37 cellular contexts compared by ENCODE assay signal in genomic region chr11:31770011-31770410, GRCh38. TPM values are rescaled to one million over a fixed set of nuclear protein-coding genes. Genes with fewer than 3 reads are reported as not detected.
"Had no signal": no experiment of that assay in that cellular context is flagged by ENCODE, and none has a peak within 500 bp of the region (broad histone marks: within the 10 kb centered on the region; RNA-seq: fewer than 3 reads in every experiment).

No MANE protein-coding gene starts in this region.

- H3K4me3 ChIP-seq: adrenal gland, body of pancreas, breast epithelium, cardiac muscle cell, esophagus muscularis mucosa, gastrocnemius medialis, heart left ventricle had no signal

- H3K9me3 ChIP-seq: body of pancreas, breast epithelium, esophagus muscularis mucosa, gastrocnemius medialis, heart left ventricle had no signal

- ATAC-seq: activated CD4-positive, alpha-beta T cell treated with anti-CD3 and anti-CD28 coated beads for 36 hours; activated CD8-positive, alpha-beta memory T cell treated with anti-CD3 and anti-CD28 coated beads, Interleukin-2, amount 10 ng/mL, durations not matched to agents 7 days and 5 days; activated CD8-positive, alpha-beta T cell treated with anti-CD3 and anti-CD28 coated beads, Interleukin-2, amount 10 ng/mL, durations not matched to agents 7 days and 5 days; activated naive CD8-positive, alpha-beta T cell treated with anti-CD3 and anti-CD28 coated beads, Interleukin-2, amount 50 U/mL, for 24 hours; body of pancreas; effector memory CD8-positive, alpha-beta T cell; foreskin keratinocyte; gastrocnemius medialis; heart left ventricle had no signal

- H3K4me1 ChIP-seq: adrenal gland, body of pancreas, breast epithelium, esophagus muscularis mucosa, foreskin keratinocyte, heart left ventricle had no signal

- DNase-seq: activated CD4-positive, alpha-beta memory T cell treated with anti-CD3 and anti-CD28 coated beads for 36 hours; activated CD4-positive, alpha-beta T cell treated with anti-CD3 and anti-CD28 coated beads for 36 hours; activated CD4-positive, alpha-beta T cell treated with anti-CD3 and anti-CD28 coated beads, Interleukin-2, amount 10 ng/mL, durations not matched to agents 24 days and 14 days; activated CD4-positive, CD25-positive, alpha-beta regulatory T cell; activated CD4-positive, CD25-positive, alpha-beta regulatory T cell treated with anti-CD3 and anti-CD28 coated beads, Interleukin-2, amount 50 U/mL, for 72 hours; activated CD8-positive, alpha-beta memory T cell treated with anti-CD3 and anti-CD28 coated beads, Interleukin-2, amount 10 ng/mL, durations not matched to agents 7 days and 5 days; activated CD8-positive, alpha-beta memory T cell treated with anti-CD3 and anti-CD28 coated beads, Interleukin-2, amount 50 U/mL, for 4 hours; activated CD8-positive, alpha-beta T cell treated with anti-CD3 and anti-CD28 coated beads, Interleukin-2, amount 10 ng/mL, durations not matched to agents 7 days and 5 days; activated effector memory CD4-positive, alpha-beta T cell treated with anti-CD3 and anti-CD28 coated beads, Interleukin-2, amount 50 U/mL, for 16 hours; activated naive CD4-positive, alpha-beta T cell treated with anti-CD3 and anti-CD28 coated beads for 36 hours; activated naive CD8-positive, alpha-beta T cell treated with anti-CD3 and anti-CD28 coated beads for 36 hours; activated naive CD8-positive, alpha-beta T cell treated with anti-CD3 and anti-CD28 coated beads, Interleukin-2, amount 50 U/mL, for 24 hours; activated T-cell treated with anti-CD3 and anti-CD28 coated beads, Interleukin-2, amount 50 U/mL, for 1 hour; activated T-cell treated with anti-CD3 and anti-CD28 coated beads, Interleukin-2, amount 50 U/mL, for 48 hours; adrenal gland; amygdala; aorta; body of pancreas; cortex of kidney; dermis blood vessel endothelial cell; effector CD4-positive, alpha-beta T cell; effector memory CD8-positive, alpha-beta T cell; erythroblast; foreskin keratinocyte; gastrocnemius medialis; glutamatergic neuron; heart left ventricle; T-helper 2 cell had no signal

- H3K27ac Mint-ChIP-seq: activated CD4-positive, alpha-beta memory T cell treated with anti-CD3 and anti-CD28 coated beads for 36 hours; activated CD4-positive, alpha-beta T cell treated with anti-CD3 and anti-CD28 coated beads for 36 hours; activated CD4-positive, alpha-beta T cell treated with anti-CD3 and anti-CD28 coated beads, Interleukin-2, amount 10 ng/mL, durations not matched to agents 24 days and 14 days; activated CD8-positive, alpha-beta memory T cell treated with anti-CD3 and anti-CD28 coated beads, Interleukin-2, amount 10 ng/mL, durations not matched to agents 7 days and 5 days; activated CD8-positive, alpha-beta T cell treated with anti-CD3 and anti-CD28 coated beads, Interleukin-2, amount 10 ng/mL, durations not matched to agents 7 days and 5 days; activated naive CD4-positive, alpha-beta T cell treated with anti-CD3 and anti-CD28 coated beads for 36 hours; activated naive CD4-positive, alpha-beta T cell treated with anti-CD3 and anti-CD28 coated beads, Interleukin-2, amount 50 U/mL, for 24 hours; activated naive CD8-positive, alpha-beta T cell treated with anti-CD3 and anti-CD28 coated beads for 36 hours; activated naive CD8-positive, alpha-beta T cell treated with anti-CD3 and anti-CD28 coated beads, Interleukin-2, amount 50 U/mL, for 24 hours; activated T-helper 1 cell treated with anti-CD3 and anti-CD28 coated beads, Interleukin-12 subunit alpha, Interleukin-12 subunit beta, Interleukin-2, Interleukin-4 antibody, amounts not matched to agents 30 ng/mL and 10 ng/mL and 1 ng/mL, durations not matched to agents 14 hours and 24 hours and 36 hours; activated T-helper 2 cell treated with anti-CD3 and anti-CD28 coated beads, Interferon-gamma antibody, Interleukin-2, Interleukin-4, amounts not matched to agents 10 μg/mL and 5 μg/mL and 100 μg/mL, durations not matched to agents 14 hours and 24 hours and 36 hours; effector memory CD8-positive, alpha-beta T cell had no signal

- H3K27me3 Mint-ChIP-seq: activated CD4-positive, alpha-beta memory T cell treated with anti-CD3 and anti-CD28 coated beads for 36 hours; activated CD4-positive, alpha-beta T cell treated with anti-CD3 and anti-CD28 coated beads for 36 hours; activated CD4-positive, alpha-beta T cell treated with anti-CD3 and anti-CD28 coated beads, Interleukin-2, amount 10 ng/mL, durations not matched to agents 24 days and 14 days; activated CD8-positive, alpha-beta memory T cell treated with anti-CD3 and anti-CD28 coated beads, Interleukin-2, amount 10 ng/mL, durations not matched to agents 7 days and 5 days; activated naive CD4-positive, alpha-beta T cell treated with anti-CD3 and anti-CD28 coated beads, Interleukin-2, amount 50 U/mL, for 24 hours; activated naive CD8-positive, alpha-beta T cell treated with anti-CD3 and anti-CD28 coated beads for 36 hours; activated naive CD8-positive, alpha-beta T cell treated with anti-CD3 and anti-CD28 coated beads, Interleukin-2, amount 50 U/mL, for 24 hours; central memory CD8-positive, alpha-beta T cell; effector memory CD8-positive, alpha-beta T cell had no signal

- H3K9me3 Mint-ChIP-seq: activated CD4-positive, alpha-beta memory T cell treated with anti-CD3 and anti-CD28 coated beads for 36 hours; activated CD4-positive, alpha-beta T cell treated with anti-CD3 and anti-CD28 coated beads, Interleukin-2, amount 10 ng/mL, durations not matched to agents 24 days and 14 days; activated naive CD4-positive, alpha-beta T cell treated with anti-CD3 and anti-CD28 coated beads for 36 hours; activated naive CD4-positive, alpha-beta T cell treated with anti-CD3 and anti-CD28 coated beads, Interleukin-2, amount 50 U/mL, for 24 hours; activated naive CD8-positive, alpha-beta T cell treated with anti-CD3 and anti-CD28 coated beads for 36 hours; activated naive CD8-positive, alpha-beta T cell treated with anti-CD3 and anti-CD28 coated beads, Interleukin-2, amount 50 U/mL, for 24 hours; activated T-helper 1 cell treated with anti-CD3 and anti-CD28 coated beads, Interleukin-12 subunit alpha, Interleukin-12 subunit beta, Interleukin-2, Interleukin-4 antibody, amounts not matched to agents 30 ng/mL and 10 ng/mL and 1 ng/mL, durations not matched to agents 14 hours and 24 hours and 36 hours; activated T-helper 2 cell treated with anti-CD3 and anti-CD28 coated beads, Interferon-gamma antibody, Interleukin-2, Interleukin-4, amounts not matched to agents 10 μg/mL and 5 μg/mL and 100 μg/mL, durations not matched to agents 14 hours and 24 hours and 36 hours; central memory CD8-positive, alpha-beta T cell; effector memory CD8-positive, alpha-beta T cell had no signal

- H3K4me1 Mint-ChIP-seq: activated CD4-positive, alpha-beta T cell treated with anti-CD3 and anti-CD28 coated beads for 36 hours; activated CD4-positive, alpha-beta T cell treated with anti-CD3 and anti-CD28 coated beads, Interleukin-2, amount 10 ng/mL, durations not matched to agents 24 days and 14 days; activated CD8-positive, alpha-beta memory T cell treated with anti-CD3 and anti-CD28 coated beads, Interleukin-2, amount 10 ng/mL, durations not matched to agents 7 days and 5 days; activated naive CD4-positive, alpha-beta T cell treated with anti-CD3 and anti-CD28 coated beads, Interleukin-2, amount 50 U/mL, for 24 hours; activated naive CD8-positive, alpha-beta T cell treated with anti-CD3 and anti-CD28 coated beads for 36 hours; activated naive CD8-positive, alpha-beta T cell treated with anti-CD3 and anti-CD28 coated beads, Interleukin-2, amount 50 U/mL, for 24 hours; central memory CD8-positive, alpha-beta T cell had no signal

- H3K27ac ChIP-seq: adrenal gland, body of pancreas, breast epithelium, cardiac muscle cell, esophagus muscularis mucosa, foreskin keratinocyte, gastrocnemius medialis, heart left ventricle had no signal

- H3K27me3 ChIP-seq: adrenal gland, body of pancreas, breast epithelium, esophagus muscularis mucosa, foreskin keratinocyte, gastrocnemius medialis had no signal

- H3K4me3 Mint-ChIP-seq: activated CD4-positive, alpha-beta memory T cell treated with anti-CD3 and anti-CD28 coated beads for 36 hours; activated CD4-positive, alpha-beta T cell treated with anti-CD3 and anti-CD28 coated beads for 36 hours; activated CD4-positive, alpha-beta T cell treated with anti-CD3 and anti-CD28 coated beads, Interleukin-2, amount 10 ng/mL, durations not matched to agents 24 days and 14 days; activated CD8-positive, alpha-beta memory T cell treated with anti-CD3 and anti-CD28 coated beads, Interleukin-2, amount 10 ng/mL, durations not matched to agents 7 days and 5 days; activated CD8-positive, alpha-beta T cell treated with anti-CD3 and anti-CD28 coated beads, Interleukin-2, amount 10 ng/mL, durations not matched to agents 7 days and 5 days; activated naive CD4-positive, alpha-beta T cell treated with anti-CD3 and anti-CD28 coated beads for 36 hours; activated naive CD4-positive, alpha-beta T cell treated with anti-CD3 and anti-CD28 coated beads, Interleukin-2, amount 50 U/mL, for 24 hours; activated naive CD8-positive, alpha-beta T cell treated with anti-CD3 and anti-CD28 coated beads for 36 hours; activated naive CD8-positive, alpha-beta T cell treated with anti-CD3 and anti-CD28 coated beads, Interleukin-2, amount 50 U/mL, for 24 hours; activated T-helper 1 cell treated with anti-CD3 and anti-CD28 coated beads, Interleukin-12 subunit alpha, Interleukin-12 subunit beta, Interleukin-2, Interleukin-4 antibody, amounts not matched to agents 30 ng/mL and 10 ng/mL and 1 ng/mL, durations not matched to agents 14 hours and 24 hours and 36 hours; central memory CD8-positive, alpha-beta T cell; effector memory CD8-positive, alpha-beta T cell had no signal

- H3K36me3 ChIP-seq: adrenal gland, breast epithelium, cardiac muscle cell, esophagus muscularis mucosa, gastrocnemius medialis, heart left ventricle had no signal

RNA-seq across cellular contexts. Expression of gene PAX6, which starts 41.1 kb away (rescaled TPM):
- total RNA-seq: activated CD4-positive, alpha-beta memory T cell treated with anti-CD3 and anti-CD28 coated beads for 36 hours; activated CD4-positive, alpha-beta T cell treated with anti-CD3 and anti-CD28 coated beads, Interleukin-2, amount 10 ng/mL, durations not matched to agents 24 days and 14 days; activated CD8-positive, alpha-beta memory T cell treated with anti-CD3 and anti-CD28 coated beads for 36 hours; activated CD8-positive, alpha-beta memory T cell treated with anti-CD3 and anti-CD28 coated beads, Interleukin-2, amount 10 ng/mL, durations not matched to agents 7 days and 5 days; activated CD8-positive, alpha-beta T cell treated with anti-CD3 and anti-CD28 coated beads, Interleukin-2, amount 10 ng/mL, durations not matched to agents 7 days and 5 days; activated naive CD8-positive, alpha-beta T cell treated with anti-CD3 and anti-CD28 coated beads for 36 hours; activated T-helper 1 cell treated with anti-CD3 and anti-CD28 coated beads, Interleukin-12 subunit alpha, Interleukin-12 subunit beta, Interleukin-2, Interleukin-4 antibody, amounts not matched to agents 30 ng/mL and 10 ng/mL and 1 ng/mL, durations not matched to agents 14 hours and 24 hours and 36 hours; activated T-helper 2 cell treated with anti-CD3 and anti-CD28 coated beads, Interferon-gamma antibody, Interleukin-2, Interleukin-4, amounts not matched to agents 10 μg/mL and 5 μg/mL and 100 μg/mL, durations not matched to agents 14 hours and 24 hours and 36 hours; chondrocyte; dermis blood vessel endothelial cell; foreskin keratinocyte; gastrocnemius medialis had no signal
- polyA plus RNA-seq: heart left ventricle had no signal
